In genomic region chr4:768995-769394, GRCh38 we compare ENCODE assay signal across 11 cellular contexts. TPM values are rescaled to one million over a fixed set of nuclear protein-coding genes. Genes with fewer than 3 reads are reported as not detected.
"Had no signal": no experiment of that assay in that cellular context is flagged by ENCODE, and none has a peak within 500 bp of the region (broad histone marks: within the 10 kb centered on the region; RNA-seq: fewer than 3 reads in every experiment).

No MANE protein-coding gene starts in this region.

- H3K4me3 ChIP-seq: ovary, transverse colon had no signal

- H3K27ac ChIP-seq: epithelial cell of prostate, ovary, transverse colon had no signal

- H3K9me3 ChIP-seq: ovary, transverse colon had no signal

- H3K36me3 ChIP-seq: ovary had no signal

- DNase-seq: activated CD4-positive, alpha-beta T cell treated with anti-CD3 and anti-CD28 coated beads, Interleukin-2, amount 10 ng/mL, durations not matched to agents 7 days and 5 days; activated CD8-positive, alpha-beta memory T cell treated with anti-CD3 and anti-CD28 coated beads for 24 hours; activated naive CD4-positive, alpha-beta T cell treated with anti-CD3 and anti-CD28 coated beads, Interleukin-2, amount 10 ng/mL, durations not matched to agents 7 days and 5 days; central memory CD4-positive, alpha-beta T cell; cortex of kidney; effector memory CD4-positive, alpha-beta T cell; mammary epithelial cell; transverse colon had no signal

- H3K27me3 ChIP-seq: ovary, transverse colon had no signal

RNA-seq across cellular contexts. Expression of gene CPLX1, which starts 56.9 kb away (rescaled TPM):
- total RNA-seq: skeletal muscle tissue had no signal
